ENCODE assay signal across 11 cellular contexts in genomic region chr6:121319112-121319553, GRCh38. TPM values are rescaled to one million over a fixed set of nuclear protein-coding genes. Genes with fewer than 3 reads are reported as not detected.
DNase-seq lines count a peak whose midpoint lies in the region; ATAC-seq, FAIRE-seq and TF ChIP-seq lines count a peak whose summit lies in the region.
"Had no signal": no experiment of that assay in that cellular context is flagged by ENCODE, and none has a peak within 500 bp of the region (broad histone marks: within the 10 kb centered on the region; RNA-seq: fewer than 3 reads in every experiment).

No MANE protein-coding gene starts in this region.

- no peak overlapping the region for H4K5ac ChIP-seq in mesendoderm (ENCODE audit: low read length)

- no peak overlapping the region for H3K18ac ChIP-seq in mesendoderm (ENCODE audit: low read length)

- H3K4me1 ChIP-seq in mesendoderm (ENCODE audit: control insufficient read depth, low read depth, low read length) = no peaks in the 10 kb centered on the region

- no peak overlapping the region for H3K4me3 ChIP-seq in BJ (ENCODE audit: low read depth, low read length)
- H3K4me3 ChIP-seq in dorsolateral prefrontal cortex = peak overlapping the region in 33 of 59 donors; percentile 6 to 55 (median 28)
- H3K4me3 ChIP-seq in mesendoderm (ENCODE audit: low read length) = no peak overlapping the region

- H3K27me3 ChIP-seq in BJ (ENCODE audit: control insufficient read depth, insufficient read depth, low read length) (no peaks in the 10 kb centered on the region), dorsolateral prefrontal cortex (no peaks in the 10 kb centered on the region), mesendoderm (ENCODE audit: insufficient read depth, low read length, poor library complexity) (no peaks in the 10 kb centered on the region)
- H3K27me3 ChIP-seq: neutrophil had no signal

- H2BK120ac ChIP-seq in mesendoderm (ENCODE audit: low read depth, low read length) = no peak overlapping the region

- no peak overlapping the region for H3K4ac ChIP-seq in mesendoderm (ENCODE audit: low read depth, low read length)

- no peak overlapping the region for H2BK15ac ChIP-seq in mesendoderm (replicated peaks; ENCODE audit: low read depth)

- H3K79me2 ChIP-seq in mesendoderm (ENCODE audit: control insufficient read depth, insufficient read depth, low read length) = no peaks in the 10 kb centered on the region

- FAIRE-seq in RCC 7860 (lab: Jason Lieb, UNC) = no peak

- no peak for DNase-seq in BJ (ENCODE audit: low read depth)
- no peak for DNase-seq in dorsolateral prefrontal cortex
- DNase-seq in mesendoderm = peak; percentile 63
- no peak for DNase-seq in RCC 7860 (ENCODE audit: low spot score)
- no peak for DNase-seq in effector CD8-positive, alpha-beta T cell (lab: John Stamatoyannopoulos, UW)
- DNase-seq: activated effector memory CD4-positive, alpha-beta T cell treated with Interleukin-2 at 50 U/mL for 16 hours; NCI-H1436 had no signal

- no peak overlapping the region for H3K4me2 ChIP-seq in mesendoderm (ENCODE audit: low read length)

- H4K8ac ChIP-seq in mesendoderm (ENCODE audit: low read depth, low read length) = no peak overlapping the region

- no peak overlapping the region for H2AK5ac ChIP-seq in mesendoderm (ENCODE audit: low read length)

- H3K27ac ChIP-seq in dorsolateral prefrontal cortex = no peak overlapping the region
- no peak overlapping the region for H3K27ac ChIP-seq in mesendoderm (ENCODE audit: low read depth, low read length)
- H3K27ac ChIP-seq: neutrophil had no signal

- H3K56ac ChIP-seq in mesendoderm (ENCODE audit: low read length) = no peak overlapping the region

- peak overlapping the region; percentile 12 for H3K9ac ChIP-seq in mesendoderm (ENCODE audit: low read length)

- H2BK5ac ChIP-seq in mesendoderm (ENCODE audit: low read length) = no peak overlapping the region

- POLR2A ChIA-PET in BJ (lab: Charles Lee) = no interaction called here

- ATAC-seq in HG03520 (IDR thresholded peaks at IDR 0.05; ENCODE audit: unreplicated experiment) (peak; percentile 60), GM19395 (IDR thresholded peaks at IDR 0.05; ENCODE audit: unreplicated experiment) (no peak), SK-N-SH treated with all-trans-retinoic acid at 6 μM for 48 hours (no peak)

- no peaks in the 10 kb centered on the region for H3K79me1 ChIP-seq in mesendoderm (ENCODE audit: low read length)

- intact Hi-C loops in dorsolateral prefrontal cortex (cut with DNase I) = no loop called here

- WGBS in mesendoderm (ENCODE audit: extremely low coverage, insufficient coverage, low lambda C conversion rate) = no CpG with 5 or more reads among the region's 4 CpGs

- CTCF ChIA-PET in BJ (lab: Yijun Ruan, JAX) = interaction anchor here (1.0 to 1.7 kb wide), 6 partner anchors 8 to 865 kb away, joined by 3 to 10 read pairs (median 4); no protein-coding TSS in a partner anchor

- H3K36me3 ChIP-seq in BJ (ENCODE audit: control insufficient read depth, insufficient read depth, low read length) = no peaks in the 10 kb centered on the region
- H3K36me3 ChIP-seq in mesendoderm (ENCODE audit: control insufficient read depth, insufficient read depth, low read length) = no peaks in the 10 kb centered on the region
- H3K36me3 ChIP-seq: neutrophil had no signal

- no peak overlapping the region for H3K23ac ChIP-seq in mesendoderm (ENCODE audit: low read length)

- TF ChIP-seq CTCF in BJ (IDR thresholded peaks at IDR 0.05; ENCODE audit: insufficient read depth, low read depth, low read length) (peak; percentile 51), dorsolateral prefrontal cortex (IDR thresholded peaks at IDR 0.05 in 54 of 56, conservative IDR thresholded peaks at IDR 0.05 in 2 of 56; ENCODE audit: low read depth in 1 of 56, partially characterized antibody in 56 of 56) (peak in 55 of 56 donors; percentile 22 to 66 (median 45))

TF ChIP-seq in SK-N-SH treated with all-trans-retinoic acid at 6 μM for 48 hours, 23 proteins besides CTCF, POLR2A, EP300 and RAD21:
- TF ChIP-seq ZFP3 (CRISPR knock-in tag; IDR thresholded peaks at IDR 0.05) (no peak), TSHZ2 (CRISPR knock-in tag; IDR thresholded peaks at IDR 0.05) (no peak), ISL1 (CRISPR knock-in tag; IDR thresholded peaks at IDR 0.05) (no peak), PPARA (CRISPR knock-in tag; IDR thresholded peaks at IDR 0.05; ENCODE audit: borderline replicate concordance) (no peak), POU6F1 (CRISPR knock-in tag; IDR thresholded peaks at IDR 0.05; ENCODE audit: borderline replicate concordance, low read depth) (no peak), TCF4 (CRISPR knock-in tag; IDR thresholded peaks at IDR 0.05; ENCODE audit: borderline replicate concordance) (no peak), ARNTL (CRISPR knock-in tag; IDR thresholded peaks at IDR 0.05; ENCODE audit: borderline replicate concordance, low read depth) (no peak), BACH2 (CRISPR knock-in tag; IDR thresholded peaks at IDR 0.05; ENCODE audit: borderline replicate concordance) (no peak), OSR1 (CRISPR knock-in tag; IDR thresholded peaks at IDR 0.05) (no peak), TOX (CRISPR knock-in tag; IDR thresholded peaks at IDR 0.05; ENCODE audit: borderline replicate concordance) (no peak), ZNF70 (CRISPR knock-in tag; IDR thresholded peaks at IDR 0.05) (no peak), CSDC2 (CRISPR knock-in tag; IDR thresholded peaks at IDR 0.05) (no peak), ZFP30 (CRISPR knock-in tag; IDR thresholded peaks at IDR 0.05) (no peak), ZNF565 (CRISPR knock-in tag; conservative IDR thresholded peaks at IDR 0.05; ENCODE audit: low read depth) (no peak), CSRNP3 (CRISPR knock-in tag; IDR thresholded peaks at IDR 0.05) (no peak)
- TF ChIP-seq, protein P1, sequence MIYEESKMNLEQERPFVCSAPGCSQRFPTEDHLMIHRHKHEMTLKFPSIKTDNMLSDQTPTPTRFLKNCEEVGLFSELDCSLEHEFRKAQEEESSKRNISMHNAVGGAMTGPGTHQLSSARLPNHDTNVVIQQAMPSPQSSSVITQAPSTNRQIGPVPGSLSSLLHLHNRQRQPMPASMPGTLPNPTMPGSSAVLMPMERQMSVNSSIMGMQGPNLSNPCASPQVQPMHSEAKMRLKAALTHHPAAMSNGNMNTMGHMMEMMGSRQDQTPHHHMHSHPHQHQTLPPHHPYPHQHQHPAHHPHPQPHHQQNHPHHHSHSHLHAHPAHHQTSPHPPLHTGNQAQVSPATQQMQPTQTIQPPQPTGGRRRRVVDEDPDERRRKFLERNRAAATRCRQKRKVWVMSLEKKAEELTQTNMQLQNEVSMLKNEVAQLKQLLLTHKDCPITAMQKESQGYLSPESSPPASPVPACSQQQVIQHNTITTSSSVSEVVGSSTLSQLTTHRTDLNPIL (CRISPR knock-in tag; IDR thresholded peaks at IDR 0.05; ENCODE audit: low read depth) = no peak

RNA-seq across cellular contexts. Expression of gene TBC1D32, which starts 15.1 kb away (rescaled TPM):
- 1.6 and 4.0 TPM in 2 replicates for polyA plus RNA-seq in BJ (2011; rRNA removed)
- polyA minus RNA-seq in BJ (2011; rRNA and poly(A)+ RNA removed) = 4.6 and 8.9 TPM in 2 replicates
- 10 to 100 TPM; 16.4 to 36.9 (median 23.7) TPM for total RNA-seq in dorsolateral prefrontal cortex
- 3.3 TPM for polyA plus RNA-seq in mesendoderm (2013, experiment 1 of 2)
- 3.4 TPM for polyA plus RNA-seq in mesendoderm (2013, experiment 2 of 2)

Comparison
In these comparisons a context has a peak if more than half of its experiments do, and no peak if none do; other contexts are left out.
1. H3K4me3 ChIP-seq: peak in dorsolateral prefrontal cortex (33 of 59); none in BJ (single experiment) and mesendoderm (single experiment).